Comparison of ENCODE assay signal across 35 cellular contexts in the genomic region with DNA sequence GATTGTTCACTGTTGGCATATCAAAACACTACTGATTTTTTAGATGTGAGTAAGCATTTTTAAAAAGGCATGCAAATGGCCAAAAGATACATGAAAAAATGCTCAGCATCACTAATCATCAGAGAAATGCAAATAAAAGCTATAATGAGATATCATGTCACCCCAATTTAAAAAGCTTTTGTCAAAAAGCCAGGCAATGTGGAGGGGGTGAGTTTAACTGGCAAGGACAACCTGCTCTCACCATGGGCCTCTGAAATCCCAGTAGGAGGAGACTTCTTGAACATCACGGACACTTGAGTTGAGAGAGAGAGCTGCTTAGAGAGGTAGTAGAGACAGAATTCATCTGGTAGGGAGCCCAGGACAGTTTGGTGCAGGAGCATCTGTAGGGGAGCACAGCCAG.
"Had no signal": no experiment of that assay in that cellular context is flagged by ENCODE, and none has a peak within 500 bp of the region (broad histone marks: within the 10 kb centered on the region; RNA-seq: fewer than 3 reads in every experiment).

No MANE protein-coding gene starts in this region.

- H3K4me3 ChIP-seq: MG63 had no signal

- H3K27ac ChIP-seq: KMS-11 had no signal

- H3K36me3 ChIP-seq: MG63 had no signal

- H3K4me2 ChIP-seq: KMS-11 had no signal

- H3K9ac ChIP-seq: KMS-11 had no signal

- DNase-seq: Kasumi-1, MG63, MM.1S, MV-4-11, NCI-H1048, NCI-H1092, NCI-H1092 treated with DMSO at 0.1 percent for 48 hours, NCI-H1105, NCI-H1105 treated with DMSO at 0.1 percent for 48 hours, NCI-H1417, NCI-H1417 treated with DMSO at 0.1 percent for 48 hours, NCI-H1436, NCI-H1436 treated with DMSO at 0.1 percent for 48 hours, NCI-H146, NCI-H1694, NCI-H1694 treated with DMSO at 0.1 percent for 48 hours, NCI-H187, NCI-H187 treated with DMSO at 0.1 percent for 48 hours, NCI-H1930, NCI-H2029, NCI-H2029 treated with DMSO at 0.1 percent for 48 hours, NCI-H2081, NCI-H2081 treated with DMSO at 0.1 percent for 48 hours, NCI-H2107, NCI-H2171, NCI-H2171 treated with DMSO at 0.1 percent for 48 hours, NCI-H2227 treated with DMSO at 0.1 percent for 48 hours, NCI-H226, NCI-H345, NCI-H446, NCI-H446 treated with DMSO at 0.1 percent for 48 hours, NCI-H510A, NCI-H510A treated with DMSO at 0.1 percent for 48 hours, NCI-H524 had no signal

- H3K27me3 ChIP-seq: MG63 had no signal
